Comparison of ENCODE assay signal across 16 cellular contexts in genomic region chr11:37804666-37805065, GRCh38.
DNase-seq lines count a peak whose midpoint lies in the region; ATAC-seq and TF ChIP-seq lines count a peak whose summit lies in the region.
"Had no signal": no experiment of that assay in that cellular context is flagged by ENCODE, and none has a peak within 500 bp of the region (broad histone marks: within the 10 kb centered on the region; RNA-seq: fewer than 3 reads in every experiment).

No MANE protein-coding gene starts in this region.

- no peaks in the 10 kb centered on the region for H3K36me3 ChIP-seq in transverse colon
- H3K36me3 ChIP-seq: BLaER1, HAP-1 had no signal

- intact Hi-C loops in transverse colon (cut with DNase I; ENCODE audit: low total_unique reads) = no loop called here

- H3K4me3 ChIP-seq in fibroblast of the aortic adventitia (ENCODE audit: low read depth, low read length) (no peak overlapping the region), transverse colon (no peak overlapping the region)
- H3K4me3 ChIP-seq: A549, BLaER1, GM12878, GM23248, HAP-1 had no signal

- 70 to 85% methylated on average over 2 of the region's 2 CpGs for WGBS in transverse colon (ENCODE audit: low coverage in 1 of 2), 2 donors

- TF ChIP-seq CTCF in fibroblast of the aortic adventitia (IDR thresholded peaks at IDR 0.05; ENCODE audit: insufficient read depth, low read length) = no peak
- TF ChIP-seq CTCF in transverse colon (IDR thresholded peaks at IDR 0.05) = no peak

- no peak for TF ChIP-seq EP300 in transverse colon (IDR thresholded peaks at IDR 0.05; ENCODE audit: low read depth)

- in situ Hi-C loops in transverse colon (cut with MboI; ENCODE audit: low pct_ligation_motif_present in 1 of 4, low pct_unique_long_range_greater_than_20kb in 1 of 4, low sequenced_read_pairs in 3 of 4) = no loop called here

- DNase-seq in LHCN-M2 (ENCODE audit: low read depth) = peak; percentile 29
- peak; percentile 27 for DNase-seq in dedifferentiated amniotic fluid mesenchymal stem cell (ENCODE audit: extremely low spot score)
- DNase-seq in fibroblast of the aortic adventitia (ENCODE audit: low read depth) = peak; percentile 2
- peak; percentile 10 for DNase-seq in stromal cell of bone marrow (ENCODE audit: low read depth)
- DNase-seq in transverse colon = no peak
- DNase-seq: CD4-positive, alpha-beta memory T cell; DMS153; DMS79 treated with DMSO at 0.1 percent for 48 hours; EL; GM23248 had no signal

- ATAC-seq in SK-N-SH treated with all-trans-retinoic acid at 6 μM for 48 hours (no peak), GM18498 (IDR thresholded peaks at IDR 0.05; ENCODE audit: unreplicated experiment) (no peak)
- ATAC-seq: A549, GM12878 had no signal

- TF ChIP-seq POLR2A in transverse colon (IDR thresholded peaks at IDR 0.05) = no peak

- no peaks in the 10 kb centered on the region for H3K4me1 ChIP-seq in transverse colon
- H3K4me1 ChIP-seq: A549, BLaER1, HAP-1 had no signal

- H3K27ac ChIP-seq in transverse colon = no peak overlapping the region
- H3K27ac ChIP-seq: A549, BLaER1, GM23248 had no signal

- no peaks in the 10 kb centered on the region for H3K9me3 ChIP-seq in transverse colon
- H3K9me3 ChIP-seq: A549, BLaER1, HAP-1 had no signal

- no peaks in the 10 kb centered on the region for H3K27me3 ChIP-seq in transverse colon
- H3K27me3 ChIP-seq: BLaER1 had no signal

TF ChIP-seq in SK-N-SH treated with all-trans-retinoic acid at 6 μM for 48 hours, 23 proteins besides CTCF, POLR2A, EP300 and RAD21:
- no peak for TF ChIP-seq TCF4 (CRISPR knock-in tag; IDR thresholded peaks at IDR 0.05; ENCODE audit: borderline replicate concordance)
- no peak for TF ChIP-seq CSRNP3 (CRISPR knock-in tag; IDR thresholded peaks at IDR 0.05)
- no peak for TF ChIP-seq ZNF70 (CRISPR knock-in tag; IDR thresholded peaks at IDR 0.05)
- TF ChIP-seq ZC3H10 (CRISPR knock-in tag; IDR thresholded peaks at IDR 0.05) = no peak
- TF ChIP-seq GLIS3 (CRISPR knock-in tag; IDR thresholded peaks at IDR 0.05) = no peak
- TF ChIP-seq CREB5 (CRISPR knock-in tag; IDR thresholded peaks at IDR 0.05; ENCODE audit: low read depth) = no peak
- no peak for TF ChIP-seq OSR1 (CRISPR knock-in tag; IDR thresholded peaks at IDR 0.05)
- TF ChIP-seq ZNF8 (CRISPR knock-in tag; IDR thresholded peaks at IDR 0.05) = no peak
- no peak for TF ChIP-seq PATZ1 (CRISPR knock-in tag; IDR thresholded peaks at IDR 0.05; ENCODE audit: borderline replicate concordance)
- TF ChIP-seq BACH2 (CRISPR knock-in tag; IDR thresholded peaks at IDR 0.05; ENCODE audit: borderline replicate concordance) = no peak
